Comparison of ENCODE assay signal across 20 cellular contexts in genomic region chr1:215474940-215475339, GRCh38.
"Had no signal": no experiment of that assay in that cellular context is flagged by ENCODE, and none has a peak within 500 bp of the region (broad histone marks: within the 10 kb centered on the region; RNA-seq: fewer than 3 reads in every experiment).

No MANE protein-coding gene starts in this region.

- H3K9me3 ChIP-seq: ovary had no signal

- H3K4me3 Mint-ChIP-seq: activated CD8-positive, alpha-beta T cell treated with anti-CD3 and anti-CD28 coated beads, Interleukin-2, amount 10 ng/mL, durations not matched to agents 7 days and 5 days; activated naive CD4-positive, alpha-beta T cell treated with anti-CD3 and anti-CD28 coated beads, Interleukin-2, amount 50 U/mL, for 24 hours; central memory CD8-positive, alpha-beta T cell; immature natural killer cell; neural crest cell; T-helper 1 cell treated with Interleukin-12 subunit alpha and Interleukin-12 subunit beta and Interleukin-4 antibody, amounts not matched to agents 30 μg/mL and 1 μg/mL, for 36 hours had no signal

- H3K27ac Mint-ChIP-seq: activated CD8-positive, alpha-beta T cell treated with anti-CD3 and anti-CD28 coated beads, Interleukin-2, amount 10 ng/mL, durations not matched to agents 7 days and 5 days; activated naive CD4-positive, alpha-beta T cell treated with anti-CD3 and anti-CD28 coated beads, Interleukin-2, amount 50 U/mL, for 24 hours; immature natural killer cell; T-helper 1 cell treated with Interleukin-12 subunit alpha and Interleukin-12 subunit beta and Interleukin-4 antibody, amounts not matched to agents 30 μg/mL and 1 μg/mL, for 36 hours had no signal

- ATAC-seq: activated CD8-positive, alpha-beta T cell treated with anti-CD3 and anti-CD28 coated beads, Interleukin-2, amount 10 ng/mL, durations not matched to agents 7 days and 5 days; heart left ventricle had no signal

- H3K4me1 Mint-ChIP-seq: activated naive CD4-positive, alpha-beta T cell treated with anti-CD3 and anti-CD28 coated beads, Interleukin-2, amount 50 U/mL, for 24 hours; central memory CD8-positive, alpha-beta T cell; immature natural killer cell; neural crest cell had no signal

- DNase-seq: activated CD4-positive, alpha-beta T cell treated with anti-CD3 and anti-CD28 coated beads for 48 hours; activated CD8-positive, alpha-beta memory T cell treated with anti-CD3 and anti-CD28 coated beads, Interleukin-2, amount 50 U/mL, for 4 hours; activated CD8-positive, alpha-beta T cell treated with anti-CD3 and anti-CD28 coated beads, Interleukin-2, amount 10 ng/mL, durations not matched to agents 7 days and 5 days; activated effector memory CD4-positive, alpha-beta T cell treated with anti-CD3 and anti-CD28 coated beads, Interleukin-2, amount 50 U/mL, for 16 hours; activated T-cell treated with anti-CD3 and anti-CD28 coated beads, Interleukin-2, amount 50 U/mL, for 48 hours; brain microvascular endothelial cell; esophagus squamous epithelium; foreskin keratinocyte; heart left ventricle; immature natural killer cell; ovary; sigmoid colon; stimulated activated CD4-positive, alpha-beta T cell treated with anti-CD3 and anti-CD28 coated beads, Interleukin-12 subunit alpha, Interleukin-12 subunit beta, amount 100 ng/mL, for 4 hours; stimulated activated CD4-positive, alpha-beta T cell treated with anti-CD3 and anti-CD28 coated beads, Interleukin-2, amount 100 ng/mL, for 24 hours had no signal

- H3K4me3 ChIP-seq: coronary artery, esophagus squamous epithelium, heart left ventricle, ovary, sigmoid colon, thoracic aorta had no signal

- H3K9me3 Mint-ChIP-seq: central memory CD8-positive, alpha-beta T cell; neural crest cell had no signal

- H3K27ac ChIP-seq: brain microvascular endothelial cell, coronary artery, esophagus squamous epithelium, foreskin keratinocyte, heart left ventricle, ovary, sigmoid colon, thoracic aorta had no signal

- H3K36me3 Mint-ChIP-seq: activated naive CD4-positive, alpha-beta T cell treated with anti-CD3 and anti-CD28 coated beads, Interleukin-2, amount 50 U/mL, for 24 hours; immature natural killer cell had no signal

- H3K27me3 Mint-ChIP-seq: central memory CD8-positive, alpha-beta T cell had no signal

- H3K36me3 ChIP-seq: brain microvascular endothelial cell, esophagus squamous epithelium, heart left ventricle, ovary, sigmoid colon, thoracic aorta had no signal

- H3K27me3 ChIP-seq: brain microvascular endothelial cell, esophagus squamous epithelium, foreskin keratinocyte, heart left ventricle, ovary, sigmoid colon had no signal

- H3K4me1 ChIP-seq: heart left ventricle had no signal
